Comparison of ENCODE assay signal across 19 cellular contexts in the genomic region with DNA sequence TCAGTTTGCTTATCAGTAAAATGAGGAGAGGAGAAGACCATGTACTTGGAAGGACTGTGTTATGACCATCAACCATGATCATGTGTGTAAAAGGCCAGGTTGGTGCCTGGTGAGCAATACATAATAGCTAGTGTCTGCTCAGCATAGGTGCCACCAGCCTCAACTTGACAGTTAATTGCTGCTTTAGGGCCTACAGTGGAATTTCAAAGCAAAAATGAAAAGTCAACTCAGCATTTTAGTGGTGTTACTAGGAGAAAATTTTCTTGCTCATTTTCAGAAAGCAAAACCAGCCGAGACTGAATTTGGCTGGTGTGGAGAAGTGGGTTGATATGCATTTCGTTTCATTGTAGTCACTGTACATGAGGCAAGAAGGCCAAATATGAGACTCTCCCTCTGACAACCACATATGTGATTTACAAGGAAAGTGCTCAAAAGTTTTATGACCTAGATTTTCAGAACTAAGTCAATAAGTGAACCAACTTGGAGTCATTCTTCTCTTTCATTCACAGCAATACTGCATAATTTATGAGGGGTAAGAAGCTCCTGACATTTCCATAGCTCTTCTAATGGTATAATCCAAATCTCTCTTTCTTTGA. TPM values are rescaled to one million over a fixed set of nuclear protein-coding genes. Genes with fewer than 3 reads are reported as not detected.
DNase-seq lines count a peak whose midpoint lies in the region; ATAC-seq and TF ChIP-seq lines count a peak whose summit lies in the region.
"Had no signal": no experiment of that assay in that cellular context is flagged by ENCODE, and none has a peak within 500 bp of the region (broad histone marks: within the 10 kb centered on the region; RNA-seq: fewer than 3 reads in every experiment).

No MANE protein-coding gene starts in this region.

- H3K36me3 ChIP-seq in SK-N-MC (ENCODE audit: insufficient read depth, low read length): peaks cover 52% of the 10 kb centered on the region
- H3K36me3 ChIP-seq in hepatocyte (replicated peaks; ENCODE audit: insufficient read depth, low read depth): peaks cover 4% of the 10 kb centered on the region
- H3K36me3 ChIP-seq in mesendoderm (ENCODE audit: control insufficient read depth, insufficient read depth, low read length): peaks cover 7% of the 10 kb centered on the region

- H3K18ac ChIP-seq in mesendoderm (ENCODE audit: low read length): no peak overlapping the region

- H3K4me2 ChIP-seq in hepatocyte (no peak overlapping the region), mesendoderm (ENCODE audit: low read length) (no peak overlapping the region)

- H3K9me3 ChIP-seq in SK-N-MC (ENCODE audit: low read depth, low read length): no peaks in the 10 kb centered on the region
- H3K9me3 ChIP-seq in hepatocyte (ENCODE audit: low read depth): no peaks in the 10 kb centered on the region
- H3K9me3 ChIP-seq: lower lobe of right lung, SJCRH30, tibial artery had no signal

- no peak overlapping the region for H2BK5ac ChIP-seq in mesendoderm (ENCODE audit: low read length)

- H3K27me3 ChIP-seq in hepatocyte (no peaks in the 10 kb centered on the region), mesendoderm (ENCODE audit: insufficient read depth, low read length, poor library complexity) (no peaks in the 10 kb centered on the region)
- H3K27me3 ChIP-seq: SJCRH30, tibial artery had no signal

- no peak overlapping the region for H2AFZ ChIP-seq in hepatocyte

- no peak overlapping the region for H3K4ac ChIP-seq in mesendoderm (ENCODE audit: low read depth, low read length)

- H2BK120ac ChIP-seq in mesendoderm (ENCODE audit: low read depth, low read length): no peak overlapping the region

- DNase-seq in stimulated activated CD4-positive, alpha-beta T cell treated with anti-CD3 and anti-CD28 coated beads, Interleukin-1b, Interleukin-23, amount 100 ng/mL, for 48 hours: peak; percentile 4
- no peak for DNase-seq in stimulated activated CD4-positive, alpha-beta T cell treated with anti-CD3 and anti-CD28 coated beads, Interleukin-4, amount 100 ng/mL, for 24 hours
- DNase-seq in SK-N-MC (ENCODE audit: low read depth, low spot score): no peak
- no peak for DNase-seq in hepatocyte (ENCODE audit: low spot score)
- DNase-seq in Right ventricle myocardium inferior (ENCODE audit: missing footprints): no peak
- no peak for DNase-seq in mesendoderm
- DNase-seq: AML-193, COR-L47, HCEC 1CT, islet precursor cell, lower lobe of right lung, NCI-H1417, NCI-H2107, SJCRH30, tibial artery had no signal

- H4K8ac ChIP-seq in mesendoderm (ENCODE audit: low read depth, low read length): no peak overlapping the region

- H4K5ac ChIP-seq in mesendoderm (ENCODE audit: low read length): no peak overlapping the region

- H3K4me3 ChIP-seq in SK-N-MC: no peak overlapping the region; the same call in 1 of the 2 replicates
- H3K4me3 ChIP-seq in hepatocyte: no peak overlapping the region
- no peak overlapping the region for H3K4me3 ChIP-seq in mesendoderm (ENCODE audit: low read length)
- H3K4me3 ChIP-seq: coronary artery, lower lobe of right lung, SJCRH30, tibial artery had no signal

- no peak overlapping the region for H2AK5ac ChIP-seq in mesendoderm (ENCODE audit: low read length)

- H3K23ac ChIP-seq in mesendoderm (ENCODE audit: low read length): no peak overlapping the region

- H3K4me1 ChIP-seq in hepatocyte (ENCODE audit: insufficient read depth): peaks cover 8% of the 10 kb centered on the region
- H3K4me1 ChIP-seq in mesendoderm (ENCODE audit: control insufficient read depth, low read depth, low read length): peaks cover 7% of the 10 kb centered on the region
- H3K4me1 ChIP-seq: lower lobe of right lung, SJCRH30 had no signal

- H3K9me2 ChIP-seq in hepatocyte (replicated peaks; ENCODE audit: insufficient read depth): no peaks in the 10 kb centered on the region

- H3K27ac ChIP-seq in SK-N-MC: peak overlapping the region; percentile 83
- H3K27ac ChIP-seq in hepatocyte: peak overlapping the region; percentile 12
- H3K27ac ChIP-seq in mesendoderm (ENCODE audit: low read depth, low read length): no peak overlapping the region
- H3K27ac ChIP-seq: coronary artery, lower lobe of right lung, SJCRH30, tibial artery had no signal

- TF ChIP-seq CTCF in hepatocyte (IDR thresholded peaks at IDR 0.05; ENCODE audit: poor library complexity): no peak

- peaks cover 2% of the 10 kb centered on the region for H3K79me1 ChIP-seq in mesendoderm (ENCODE audit: low read length)

- 75% methylated on average over 2 of the region's 2 CpGs for WGBS in hepatocyte (ENCODE audit: low lambda C conversion rate, missing lambda C conversion rate)
- WGBS in mesendoderm (ENCODE audit: extremely low coverage, insufficient coverage, low lambda C conversion rate): no CpG with 5 or more reads among the region's 2 CpGs

- no peak overlapping the region for H3K56ac ChIP-seq in mesendoderm (ENCODE audit: low read length)

- no peak overlapping the region for H2BK15ac ChIP-seq in mesendoderm (replicated peaks; ENCODE audit: low read depth)

- no peak for ATAC-seq in Right ventricle myocardium inferior
- no peak for ATAC-seq in HG02642 (IDR thresholded peaks at IDR 0.05; ENCODE audit: poor library complexity, unreplicated experiment)
- ATAC-seq in HG02884 (IDR thresholded peaks at IDR 0.05; ENCODE audit: unreplicated experiment): no peak
- ATAC-seq: lower lobe of right lung, Panc1 had no signal

- H3K9ac ChIP-seq in SK-N-MC (ENCODE audit: insufficient read length) (no peak overlapping the region), mesendoderm (ENCODE audit: low read length) (no peak overlapping the region)

- intact Hi-C loops in Right ventricle myocardium inferior (cut with DNase I): no loop called here

- H4K20me1 ChIP-seq in hepatocyte (ENCODE audit: insufficient read depth, poor library complexity, severe bottlenecking): peaks cover 4% of the 10 kb centered on the region

- H3K79me2 ChIP-seq in hepatocyte: peaks cover 25% of the 10 kb centered on the region
- H3K79me2 ChIP-seq in mesendoderm (ENCODE audit: control insufficient read depth, insufficient read depth, low read length): no peaks in the 10 kb centered on the region

RNA-seq across cellular contexts. Expression of a gene that starts 53.9 kb away (rescaled TPM):
- total RNA-seq in hepatocyte: 28.8 and 31.1 TPM in 2 replicates
- 30.1 and 33.3 TPM in 2 replicates for polyA plus RNA-seq in hepatocyte
- total RNA-seq in Right ventricle myocardium inferior: 21.5 TPM
- 15.9 TPM for polyA plus RNA-seq in mesendoderm (2013, experiment 1 of 2)
- 15.9 TPM for polyA plus RNA-seq in mesendoderm (2013, experiment 2 of 2)
